15 cellular contexts compared by ENCODE assay signal in the genomic region with DNA sequence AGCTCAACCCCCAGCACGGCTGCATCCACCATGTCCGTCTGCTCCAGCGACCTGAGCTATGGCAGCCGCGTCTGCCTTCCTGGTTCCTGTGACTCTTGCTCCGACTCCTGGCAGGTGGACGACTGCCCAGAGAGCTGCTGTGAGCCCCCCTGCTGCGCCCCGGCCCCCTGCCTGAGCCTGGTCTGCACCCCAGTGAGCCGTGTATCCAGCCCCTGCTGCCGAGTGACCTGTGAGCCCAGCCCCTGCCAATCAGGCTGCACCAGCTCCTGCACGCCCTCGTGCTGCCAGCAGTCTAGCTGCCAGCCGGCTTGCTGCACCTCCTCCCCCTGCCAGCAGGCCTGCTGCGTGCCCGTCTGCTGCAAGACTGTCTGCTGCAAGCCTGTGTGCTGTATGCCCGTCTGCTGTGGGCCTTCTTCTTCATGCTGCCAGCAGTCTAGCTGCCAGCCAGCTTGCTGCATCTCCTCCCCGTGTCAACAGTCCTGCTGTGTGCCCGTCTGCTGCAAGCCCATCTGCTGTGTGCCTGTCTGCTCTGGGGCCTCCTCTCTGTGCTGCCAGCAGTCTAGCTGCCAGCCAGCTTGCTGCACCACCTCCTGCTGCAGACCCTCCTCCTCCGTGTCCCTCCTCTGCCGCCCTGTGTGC. TPM values are rescaled to one million over a fixed set of nuclear protein-coding genes. Genes with fewer than 3 reads are reported as not detected.
DNase-seq lines count a peak whose midpoint lies in the region; TF ChIP-seq lines count a peak whose summit lies in the region.
"Not testable (repeated sequence)": the region's sequence is repeated elsewhere in the genome, so short reads cannot be mapped to it uniquely, and the experiment has no call there.
"Had no signal": no experiment of that assay in that cellular context is flagged by ENCODE, and none has a peak within 500 bp of the region (broad histone marks: within the 10 kb centered on the region; RNA-seq: fewer than 3 reads in every experiment).

A gene with protein sequence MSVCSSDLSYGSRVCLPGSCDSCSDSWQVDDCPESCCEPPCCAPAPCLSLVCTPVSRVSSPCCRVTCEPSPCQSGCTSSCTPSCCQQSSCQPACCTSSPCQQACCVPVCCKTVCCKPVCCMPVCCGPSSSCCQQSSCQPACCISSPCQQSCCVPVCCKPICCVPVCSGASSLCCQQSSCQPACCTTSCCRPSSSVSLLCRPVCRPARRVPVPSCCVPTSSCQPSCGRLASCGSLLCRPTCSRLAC (plus strand): TSS at position 1 of the 639 bp plus-strand sequence. CDS start 30 bp downstream, at position 31.

- not testable (repeated sequence) for H3K4me3 Mint-ChIP-seq in activated CD4-positive, alpha-beta T cell treated with anti-CD3 and anti-CD28 coated beads, Interleukin-2, amount 10 ng/mL, durations not matched to agents 7 days and 5 days

- TF ChIP-seq CTCF in right atrium auricular region (IDR thresholded peaks at IDR 0.05) = not testable (repeated sequence)

- peak within 1 kb of the TSS; percentile 45 for H2BK15ac ChIP-seq in neuronal stem cell (ENCODE audit: low read length)

- H3K36me3 Mint-ChIP-seq in activated CD4-positive, alpha-beta T cell treated with anti-CD3 and anti-CD28 coated beads, Interleukin-2, amount 10 ng/mL, durations not matched to agents 7 days and 5 days (ENCODE audit: low read depth) = not testable (repeated sequence)

- H3K23ac ChIP-seq in neuronal stem cell (ENCODE audit: low read depth, low read length, poor library complexity) = peak within 1 kb of the TSS; percentile 53

- H3K4ac ChIP-seq in neuronal stem cell (ENCODE audit: low read length) = not testable (repeated sequence)

- not testable (repeated sequence) for H2BK5ac ChIP-seq in neuronal stem cell (ENCODE audit: low read length)

- peak within 1 kb of the TSS; percentile 59 for H3K14ac ChIP-seq in neuronal stem cell (ENCODE audit: low read length)

- CTCF ChIA-PET in activated CD4-positive, alpha-beta T cell treated with anti-CD3 and anti-CD28 coated beads, Interleukin-2, amount 10 ng/mL, durations not matched to agents 7 days and 5 days (lab: Charles Lee) = interaction anchor here (0.6 kb wide), 1 partner anchor 187 kb away, joined by 3 read pairs; no protein-coding TSS in a partner anchor

- H3K27ac Mint-ChIP-seq in activated CD4-positive, alpha-beta T cell treated with anti-CD3 and anti-CD28 coated beads, Interleukin-2, amount 10 ng/mL, durations not matched to agents 7 days and 5 days = not testable (repeated sequence)

- H4K8ac ChIP-seq in neuronal stem cell (ENCODE audit: low read depth, low read length) = not testable (repeated sequence)

- H3K36me3 ChIP-seq in H7 (replicated peaks; ENCODE audit: control insufficient read depth, insufficient read depth, low read length); right atrium auricular region; neuronal stem cell (replicated peaks in 1 of 2; ENCODE audit: control insufficient read depth in 2 of 2, insufficient read depth in 2 of 2, low read length in 2 of 2): not testable (repeated sequence)

- not testable (repeated sequence) for H2BK12ac ChIP-seq in neuronal stem cell (ENCODE audit: low read length)

- peaks cover 5 to 18% of the 10 kb centered on the region in 2 donors for H3K9me3 ChIP-seq in right atrium auricular region
- not testable (repeated sequence) for H3K9me3 ChIP-seq in neuronal stem cell (replicated peaks in 1 of 2; ENCODE audit: control insufficient read depth in 2 of 2, insufficient read depth in 1 of 2, low read depth in 1 of 2, low read length in 2 of 2)

- H4K91ac ChIP-seq in neuronal stem cell (ENCODE audit: low read depth, low read length, poor library complexity) = not testable (repeated sequence)

- DNase-seq in H7 (peak; percentile 32), NCI-H446 treated with DMSO at 0.1 percent for 48 hours (lab: John Stamatoyannopoulos, UW) (peak; percentile 2), cerebellar cortex (ENCODE audit: low spot score) (peak; percentile 57), right atrium auricular region (ENCODE audit: low spot score) (peak; percentile 46), mesenteric fat pad (ENCODE audit: low spot score) (peak; percentile 67)
- DNase-seq in activated CD4-positive, alpha-beta T cell treated with anti-CD3 and anti-CD28 coated beads, Interleukin-2, amount 10 ng/mL, durations not matched to agents 7 days and 5 days = peak; percentile 1
- DNase-seq in neuronal stem cell (ENCODE audit: low spot score) = not testable (repeated sequence)

- peaks cover 14% of the 10 kb centered on the region; the same call in 1 of the 2 replicates for H3K27me3 ChIP-seq in H7 (ENCODE audit: control insufficient read depth, insufficient read depth, low read length)
- not testable (repeated sequence) for H3K27me3 ChIP-seq in right atrium auricular region
- peaks cover 0 to 47% (median 0%) of the 10 kb centered on the region in 3 experiments for H3K27me3 ChIP-seq in neuronal stem cell (ENCODE audit: control insufficient read depth in 3 of 3, insufficient read depth in 3 of 3, low read depth in 1 of 3, low read length in 3 of 3)

- H3K4me1 Mint-ChIP-seq in activated CD4-positive, alpha-beta T cell treated with anti-CD3 and anti-CD28 coated beads, Interleukin-2, amount 10 ng/mL, durations not matched to agents 7 days and 5 days = not testable (repeated sequence)

- peak within 1 kb of the TSS; percentile 61 for H3K18ac ChIP-seq in neuronal stem cell (ENCODE audit: low read length)

- not testable (repeated sequence) for H3K4me1 ChIP-seq in right atrium auricular region
- H3K4me1 ChIP-seq in neuronal stem cell (ENCODE audit: control insufficient read depth in 2 of 2, insufficient read depth in 1 of 2, low read depth in 1 of 2, low read length in 2 of 2) = peaks cover 11 to 16% of the 10 kb centered on the region in 2 donors

- peaks cover 11% of the 10 kb centered on the region for H3K9me3 Mint-ChIP-seq in activated CD4-positive, alpha-beta T cell treated with anti-CD3 and anti-CD28 coated beads, Interleukin-2, amount 10 ng/mL, durations not matched to agents 7 days and 5 days

- peak within 1 kb of the TSS; percentile 8 for H2AK5ac ChIP-seq in neuronal stem cell (ENCODE audit: low read depth, low read length)

- H3K9ac ChIP-seq in neuronal stem cell (ENCODE audit: low read depth, low read length, poor library complexity) = peak within 1 kb of the TSS; percentile 33

- H2AFZ ChIP-seq in neuronal stem cell (ENCODE audit: low read length) = peak within 1 kb of the TSS; percentile 43

- H2BK120ac ChIP-seq in neuronal stem cell (ENCODE audit: low read depth, low read length) = not testable (repeated sequence)

- H3K4me3 ChIP-seq in H7 (ENCODE audit: insufficient read depth, low read depth, low read length) = peak within 1 kb of the TSS; percentile 17; the same call in 1 of the 2 replicates
- not testable (repeated sequence) for H3K4me3 ChIP-seq in right atrium auricular region; neuronal stem cell (ENCODE audit: low read length in 2 of 2)

- H3K27me3 Mint-ChIP-seq in activated CD4-positive, alpha-beta T cell treated with anti-CD3 and anti-CD28 coated beads, Interleukin-2, amount 10 ng/mL, durations not matched to agents 7 days and 5 days = peaks cover 54% of the 10 kb centered on the region

- no CpG with 5 or more reads among the region's 21 CpGs for WGBS in neuronal stem cell (ENCODE audit: extremely low coverage in 2 of 2, insufficient read length in 2 of 2, insufficient replicate concordance in 1 of 2), 2 donors

- H3K79me1 ChIP-seq in neuronal stem cell (ENCODE audit: low read depth, low read length) = not testable (repeated sequence)

- H3K27ac ChIP-seq in right atrium auricular region; neuronal stem cell (replicated peaks; ENCODE audit: low read length): not testable (repeated sequence)

- POLR2A ChIA-PET in activated CD4-positive, alpha-beta T cell treated with anti-CD3 and anti-CD28 coated beads, Interleukin-2, amount 10 ng/mL, durations not matched to agents 7 days and 5 days (lab: Charles Lee) = not testable (repeated sequence)

- not testable (repeated sequence) for H3K4me2 ChIP-seq in neuronal stem cell (ENCODE audit: insufficient read depth, low read length, poor library complexity, severe bottlenecking)

RNA-seq across cellular contexts. Expression of the gene that starts here (rescaled TPM):
- total RNA-seq in H7 (2014; rRNA removed; shearing (Covaris generic)) = not detected in 2 replicates
- total RNA-seq in activated CD4-positive, alpha-beta T cell treated with anti-CD3 and anti-CD28 coated beads, Interleukin-2, amount 10 ng/mL, durations not matched to agents 7 days and 5 days = not detected
- not detected for total RNA-seq in right atrium auricular region
- not detected for total RNA-seq in mesenteric fat pad
- polyA plus RNA-seq in neuronal stem cell (2013, experiment 1 of 2) = not detected
- not detected for polyA plus RNA-seq in neuronal stem cell (2013, experiment 2 of 2)
- total RNA-seq: CD4-positive, CD25-positive, alpha-beta regulatory T cell; HT-29; IMR-90; M059J; Right ventricle myocardium superior; RPMI7951; SK-MEL-5 had no signal
- polyA plus RNA-seq: BJ; CD4-positive, CD25-positive, alpha-beta regulatory T cell; IMR-90 had no signal

Comparison
In these comparisons a context has a peak if more than half of its experiments do, and no peak if none do; other contexts are left out.
1. Peak in DNase-seq and H3K4me3 ChIP-seq in H7; RNA of the gene not detected or under 1 TPM.
2. Peak in DNase-seq in activated CD4-positive, alpha-beta T cell treated with anti-CD3 and anti-CD28 coated beads, Interleukin-2, amount 10 ng/mL, durations not matched to agents 7 days and 5 days; RNA of the gene not detected or under 1 TPM.
3. Peak in DNase-seq in right atrium auricular region; RNA of the gene not detected or under 1 TPM.
4. Peak in DNase-seq in mesenteric fat pad; RNA of the gene not detected or under 1 TPM.